Comparison of ENCODE assay signal across 9 cellular contexts in the genomic region with DNA sequence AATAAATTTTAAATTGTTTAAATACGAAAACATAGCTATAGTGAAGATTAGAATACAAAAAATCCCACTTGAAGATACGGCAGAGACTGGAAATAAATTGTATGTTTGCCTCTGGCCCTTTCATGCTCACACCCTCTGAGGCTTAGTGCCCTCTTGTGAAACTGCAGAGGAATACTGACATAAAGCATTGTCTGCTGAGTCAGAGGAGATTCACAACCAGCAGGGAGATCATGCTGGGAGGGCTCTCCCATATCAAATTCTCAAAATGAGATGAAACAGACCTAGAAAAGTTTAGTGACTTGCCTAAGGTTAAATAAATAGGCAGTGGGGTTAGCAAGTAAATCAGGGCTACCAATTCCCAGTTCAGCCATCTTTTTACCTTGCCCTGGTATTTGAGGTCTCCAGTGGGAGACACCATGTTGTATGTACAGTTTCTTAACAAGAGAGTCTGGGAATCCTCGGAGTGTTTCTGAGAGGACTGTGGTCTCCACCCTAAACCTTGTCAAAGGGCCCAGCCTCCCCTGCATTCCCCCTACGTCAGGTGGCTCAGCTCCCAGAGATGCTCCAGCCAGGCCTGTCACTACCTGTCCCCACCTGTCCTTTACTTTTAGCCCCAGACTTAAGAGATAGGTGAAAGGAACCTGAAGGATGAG.
DNase-seq lines count a peak whose midpoint lies in the region; TF ChIP-seq lines count a peak whose summit lies in the region.
"Had no signal": no experiment of that assay in that cellular context is flagged by ENCODE, and none has a peak within 500 bp of the region (broad histone marks: within the 10 kb centered on the region; RNA-seq: fewer than 3 reads in every experiment).

No MANE protein-coding gene starts in this region.

- no peak overlapping the region for H3K4me3 ChIP-seq in HEK293 (ENCODE audit: low read depth, low read length)
- no peak overlapping the region for H3K4me3 ChIP-seq in OCI-LY7 (ENCODE audit: low read depth, low read length, poor library complexity, severe bottlenecking)

- H3K36me3 ChIP-seq in HEK293 (ENCODE audit: control insufficient read depth in 2 of 2, insufficient read depth in 1 of 2, low read length in 2 of 2), result no peaks in the 10 kb centered on the region
- no peaks in the 10 kb centered on the region for H3K36me3 ChIP-seq in OCI-LY7 (ENCODE audit: insufficient read depth, low read length)

- BruUV-seq in OCI-LY7 (replicated peaks; lab: Mats Ljungman, UMichigan), result no TSS peak

- H2AFZ ChIP-seq in OCI-LY7 (ENCODE audit: low read length), result no peak overlapping the region

- no peak overlapping the region for H3K27ac ChIP-seq in HEK293 (ENCODE audit: extremely low read depth, low read depth, low read length)
- no peak overlapping the region for H3K27ac ChIP-seq in VCaP
- no peak overlapping the region for H3K27ac ChIP-seq in OCI-LY7 (ENCODE audit: low read depth, low read length, poor library complexity, severe bottlenecking)

- no peak for TF ChIP-seq CTCF in HEK293 (tag by site-specific recombination; IDR thresholded peaks at IDR 0.05)
- peak; percentile 54 for TF ChIP-seq CTCF in VCaP (conservative IDR thresholded peaks at IDR 0.05)
- no peak for TF ChIP-seq CTCF in OCI-LY7 (conservative IDR thresholded peaks at IDR 0.05; ENCODE audit: low read length)

- DNase-seq in AG08395 (ENCODE audit: low spot score) (peak; percentile 79), kidney glomerular epithelial cell (lab: John Stamatoyannopoulos, UW) (peak; percentile 14), HuH-7 (ENCODE audit: low spot score) (no peak), OCI-LY7 (ENCODE audit: low spot score) (no peak), midbrain (lab: John Stamatoyannopoulos, UW) (no peak)
- DNase-seq in stimulated activated CD4-positive, alpha-beta T cell treated with anti-CD3 and anti-CD28 coated beads, Interleukin-2, amount 100 ng/mL, for 24 hours, result no peak
- DNase-seq: stimulated activated naive CD8-positive, alpha-beta T cell treated with anti-CD3 and anti-CD28 coated beads, Interleukin-15, Interleukin-2, amounts not matched to agents 100 U/mL and 50 U/mL, for 24 hours had no signal

- no peaks in the 10 kb centered on the region for H3K9me3 ChIP-seq in HEK293 (ENCODE audit: control insufficient read depth, insufficient read depth, low read depth, low read length)
- no peaks in the 10 kb centered on the region for H3K9me3 ChIP-seq in OCI-LY7 (ENCODE audit: low read length)

- CTCF ChIA-PET in HEK293 (lab: Yijun Ruan, JAX) (interaction anchor here (0.8 to 1.5 kb wide), 2 partner anchors 10 to 33 kb away, joined by 4 to 5 read pairs; no protein-coding TSS in a partner anchor), OCI-LY7 (lab: Charles Lee; ENCODE audit: unreplicated experiment) (no interaction called here)

- intact Hi-C loops in OCI-LY7 (cut with micrococcal nuclease; ENCODE audit: unreplicated experiment), result no loop called here

- no peaks in the 10 kb centered on the region for H4K20me1 ChIP-seq in OCI-LY7 (ENCODE audit: insufficient read depth, low read length)

- POLR2A ChIA-PET in HEK293 (lab: Yijun Ruan, JAX) (no interaction called here), OCI-LY7 (lab: Charles Lee) (no interaction called here)

- no peak overlapping the region for H3K4me2 ChIP-seq in OCI-LY7 (ENCODE audit: low read length)

- no peaks in the 10 kb centered on the region for H3K9me2 ChIP-seq in OCI-LY7 (ENCODE audit: insufficient read depth, low read length)

- no peaks in the 10 kb centered on the region for H3K79me2 ChIP-seq in OCI-LY7 (ENCODE audit: insufficient read depth, low read depth, low read length)

- H3K4me1 ChIP-seq in HEK293 (ENCODE audit: control insufficient read depth, insufficient read depth, low read length), result peaks cover 2% of the 10 kb centered on the region; the same call in 1 of the 2 replicates
- no peaks in the 10 kb centered on the region for H3K4me1 ChIP-seq in OCI-LY7 (ENCODE audit: insufficient read depth, low read length, poor library complexity, severe bottlenecking)

TF ChIP-seq in HEK293, 187 proteins besides CTCF, POLR2A, EP300 and RAD21:
- no peak for TF ChIP-seq PRDM1 (tag by site-specific recombination; IDR thresholded peaks at IDR 0.05)
- TF ChIP-seq ZNF654 (tag by site-specific recombination; IDR thresholded peaks at IDR 0.05; ENCODE audit: low read depth), result 0 out of 2 replicates have a peak, but pooled peaks have one; percentile 14

Comparison
In these comparisons a context has a peak if more than half of its experiments do, and no peak if none do; other contexts are left out.
1. DNase-seq: peak in AG08395 (single experiment) and kidney glomerular epithelial cell (single experiment); none in stimulated activated CD4-positive, alpha-beta T cell treated with anti-CD3 and anti-CD28 coated beads, Interleukin-2, amount 100 ng/mL, for 24 hours (0 of 2), HuH-7 (single experiment), OCI-LY7 (single experiment) and midbrain (single experiment).